In genomic region chrX:150465856-150466775, GRCh38 we compare ENCODE assay signal across 14 cellular contexts.
DNase-seq lines count a peak whose midpoint lies in the region; ATAC-seq and TF ChIP-seq lines count a peak whose summit lies in the region.
"Had no signal": no experiment of that assay in that cellular context is flagged by ENCODE, and none has a peak within 500 bp of the region (broad histone marks: within the 10 kb centered on the region; RNA-seq: fewer than 3 reads in every experiment).

No MANE protein-coding gene starts in this region.

- peak overlapping the region in 3 of 5 experiments; percentile 45 to 66 (median 53) for H3K27ac Mint-ChIP-seq in brain
- no peak overlapping the region for H3K27ac Mint-ChIP-seq in CD4-positive, alpha-beta memory T cell
- H3K27ac Mint-ChIP-seq: activated CD8-positive, alpha-beta T cell treated with anti-CD3 and anti-CD28 coated beads for 36 hours had no signal

- peak overlapping the region in 1 of 2 donors; percentile 29 for H3K9ac ChIP-seq in stomach smooth muscle (ENCODE audit: low read length in 2 of 2)

- H3K4me1 ChIP-seq in stomach smooth muscle (ENCODE audit: control insufficient read depth, insufficient read depth, low read length), result peaks cover 5% of the 10 kb centered on the region
- no peaks in the 10 kb centered on the region for H3K4me1 ChIP-seq in CD4-positive, alpha-beta memory T cell (ENCODE audit: insufficient read depth, low read length)

- no peak overlapping the region for H3K4me3 ChIP-seq in stomach smooth muscle (ENCODE audit: low read length in 2 of 2)
- no peak overlapping the region for H3K4me3 ChIP-seq in CD4-positive, alpha-beta memory T cell (ENCODE audit: low read length in 2 of 2)

- CTCF ChIA-PET in CD4-positive, alpha-beta memory T cell (lab: Charles Lee; ENCODE audit: partially characterized antibody), result no interaction called here

- intact Hi-C loops in CD4-positive, alpha-beta memory T cell (cut with micrococcal nuclease), result no loop called here

- peaks cover 13% of the 10 kb centered on the region for H3K4me1 Mint-ChIP-seq in brain
- peaks cover 0 to 1% (median 0%) of the 10 kb centered on the region in 4 donors for H3K4me1 Mint-ChIP-seq in CD4-positive, alpha-beta memory T cell

- no peaks in the 10 kb centered on the region for H3K9me3 ChIP-seq in stomach smooth muscle (ENCODE audit: control insufficient read depth in 2 of 2, low read length in 2 of 2)
- H3K9me3 ChIP-seq in CD4-positive, alpha-beta memory T cell (ENCODE audit: control insufficient read depth in 1 of 2, low read length in 2 of 2), result no peaks in the 10 kb centered on the region

- H3K4me3 Mint-ChIP-seq in brain, result no peak overlapping the region
- no peak overlapping the region for H3K4me3 Mint-ChIP-seq in CD4-positive, alpha-beta memory T cell
- H3K4me3 Mint-ChIP-seq: activated CD8-positive, alpha-beta T cell treated with anti-CD3 and anti-CD28 coated beads for 36 hours had no signal

- DNase-seq in NCI-H2029 (lab: John Stamatoyannopoulos, UW) (peak; percentile 21), NCI-H2029 treated with DMSO at 0.1 percent for 48 hours (lab: John Stamatoyannopoulos, UW) (no peak), left kidney (ENCODE audit: low read depth, low spot score) (peak; percentile 20), NCI-H2196 treated with DMSO at 0.1 percent for 48 hours (lab: John Stamatoyannopoulos, UW; ENCODE audit: unreplicated experiment) (no peak)
- no peak for DNase-seq in stimulated activated naive CD8-positive, alpha-beta T cell treated with anti-CD3 and anti-CD28 coated beads, Interleukin-15, Interleukin-2, amounts not matched to agents 100 U/mL and 50 U/mL, for 24 hours
- DNase-seq in CD4-positive, alpha-beta memory T cell, result no peak
- DNase-seq: activated CD8-positive, alpha-beta T cell treated with anti-CD3 and anti-CD28 coated beads for 36 hours; activated gamma-delta T cell; NCI-H2081; stimulated activated CD8-positive, alpha-beta memory T cell treated with anti-CD3 and anti-CD28 coated beads, Interleukin-4, amount 100 ng/mL, for 48 hours had no signal

- POLR2A ChIA-PET in CD4-positive, alpha-beta memory T cell (lab: Charles Lee; ENCODE audit: partially characterized antibody), result no interaction called here

- H3K27ac ChIP-seq in stomach smooth muscle (ENCODE audit: low read length), result peak overlapping the region; percentile 41
- H3K27ac ChIP-seq in CD4-positive, alpha-beta memory T cell (ENCODE audit: low read depth, low read length), result no peak overlapping the region
- H3K27ac ChIP-seq: 22Rv1, C4-2B had no signal

- H3K27me3 ChIP-seq in stomach smooth muscle (ENCODE audit: control insufficient read depth in 1 of 2, insufficient read depth in 2 of 2, low read length in 2 of 2), result peaks cover 0 to 2% of the 10 kb centered on the region in 2 donors
- no peaks in the 10 kb centered on the region for H3K27me3 ChIP-seq in CD4-positive, alpha-beta memory T cell (ENCODE audit: insufficient read depth, low read length)

- no peaks in the 10 kb centered on the region for H3K9me3 Mint-ChIP-seq in brain
- H3K9me3 Mint-ChIP-seq in CD4-positive, alpha-beta memory T cell, result peaks cover 0 to 2% (median 0%) of the 10 kb centered on the region in 8 donors
- H3K9me3 Mint-ChIP-seq: activated CD8-positive, alpha-beta T cell treated with anti-CD3 and anti-CD28 coated beads for 36 hours had no signal

- no peaks in the 10 kb centered on the region for H3K36me3 ChIP-seq in stomach smooth muscle (ENCODE audit: control insufficient read depth in 2 of 2, insufficient read depth in 2 of 2, low read length in 2 of 2)
- H3K36me3 ChIP-seq in CD4-positive, alpha-beta memory T cell (ENCODE audit: insufficient read depth, low read length), result no peaks in the 10 kb centered on the region

- H3K36me3 Mint-ChIP-seq in brain, result no peaks in the 10 kb centered on the region
- peaks cover 0 to 7% of the 10 kb centered on the region in 2 donors for H3K36me3 Mint-ChIP-seq in CD4-positive, alpha-beta memory T cell

- no peaks in the 10 kb centered on the region for H3K27me3 Mint-ChIP-seq in brain
- H3K27me3 Mint-ChIP-seq in CD4-positive, alpha-beta memory T cell, result no peaks in the 10 kb centered on the region
- H3K27me3 Mint-ChIP-seq: activated CD8-positive, alpha-beta T cell treated with anti-CD3 and anti-CD28 coated beads for 36 hours had no signal

- no peak for TF ChIP-seq CTCF in brain (conservative IDR thresholded peaks at IDR 0.05)

- ATAC-seq in stimulated activated naive CD8-positive, alpha-beta T cell treated with anti-CD3 and anti-CD28 coated beads, Interleukin-15, Interleukin-2, amounts not matched to agents 100 U/mL and 50 U/mL, for 24 hours, result no peak
- ATAC-seq: activated CD8-positive, alpha-beta T cell treated with anti-CD3 and anti-CD28 coated beads for 36 hours had no signal

Comparison
In these comparisons a context has a peak if more than half of its experiments do, and no peak if none do; other contexts are left out.
1. DNase-seq: peak in NCI-H2029 (single experiment) and left kidney (single experiment); none in NCI-H2029 treated with DMSO at 0.1 percent for 48 hours (single experiment), NCI-H2196 treated with DMSO at 0.1 percent for 48 hours (single experiment), stimulated activated naive CD8-positive, alpha-beta T cell treated with anti-CD3 and anti-CD28 coated beads, Interleukin-15, Interleukin-2, amounts not matched to agents 100 U/mL and 50 U/mL, for 24 hours (single experiment) and CD4-positive, alpha-beta memory T cell (0 of 5).
2. H3K27ac Mint-ChIP-seq: peak in brain (3 of 5); none in CD4-positive, alpha-beta memory T cell (0 of 7).